Comparison of ENCODE assay signal across 32 cellular contexts in the genomic region with DNA sequence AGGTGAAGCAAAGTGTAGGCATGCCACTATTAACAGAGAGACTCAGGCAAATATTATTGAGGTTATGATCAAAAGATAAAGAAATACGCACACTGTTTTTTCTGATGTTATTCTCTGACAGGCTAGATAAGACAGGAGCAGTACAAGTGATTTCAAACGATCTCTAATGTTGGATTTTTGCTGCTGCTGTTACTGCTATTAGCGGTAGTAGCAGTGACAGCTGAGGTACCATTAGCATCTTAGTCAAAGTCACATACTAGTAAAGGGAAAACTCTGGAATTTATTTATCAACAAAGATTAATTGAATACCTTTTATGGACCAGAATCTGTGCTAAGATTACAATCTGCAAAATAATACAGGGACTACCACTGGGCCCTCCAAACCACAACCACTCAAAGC.
"Had no signal": no experiment of that assay in that cellular context is flagged by ENCODE, and none has a peak within 500 bp of the region (broad histone marks: within the 10 kb centered on the region; RNA-seq: fewer than 3 reads in every experiment).

No MANE protein-coding gene starts in this region.

- H3K4me1 ChIP-seq: adrenal gland, ascending aorta, body of pancreas, breast epithelium had no signal

- H3K36me3 ChIP-seq: adrenal gland, ascending aorta, brain microvascular endothelial cell, breast epithelium, cardiac muscle cell had no signal

- H3K4me3 ChIP-seq: adrenal gland, ascending aorta, body of pancreas, breast epithelium, cardiac muscle cell had no signal

- H3K27me3 ChIP-seq: adrenal gland, ascending aorta, body of pancreas, brain microvascular endothelial cell, breast epithelium, cardiac muscle cell had no signal

- H3K9me3 ChIP-seq: adrenal gland, ascending aorta, body of pancreas, breast epithelium had no signal

- ATAC-seq: activated naive CD4-positive, alpha-beta T cell treated with anti-CD3 and anti-CD28 coated beads, Interleukin-2, amount 50 U/mL, for 72 hours; activated naive CD8-positive, alpha-beta T cell treated with anti-CD3 and anti-CD28 coated beads, Interleukin-2, amount 50 U/mL, for 24 hours; activated T-cell treated with anti-CD3 and anti-CD28 coated beads, Interleukin-2, amount 50 U/mL, for 4 hours; activated T-cell treated with anti-CD3 and anti-CD28 coated beads, Interleukin-2, amount 50 U/mL, for 72 hours; activated T-helper 17 cell treated with anti-CD3 and anti-CD28 coated beads, Interleukin-2, amount 50 U/mL, for 72 hours; body of pancreas had no signal

- H3K27ac ChIP-seq: adrenal gland, ascending aorta, body of pancreas, brain microvascular endothelial cell, breast epithelium, cardiac muscle cell had no signal

- DNase-seq: activated effector memory CD4-positive, alpha-beta T cell treated with anti-CD3 and anti-CD28 coated beads, Interleukin-2, amount 50 U/mL, for 16 hours; activated effector memory CD4-positive, alpha-beta T cell treated with Interleukin-2 at 50 U/mL for 16 hours; activated gamma-delta T cell; activated gamma-delta T cell treated with Interleukin-2 at 50 U/mL for 16 hours; activated naive CD4-positive, alpha-beta T cell; activated naive CD4-positive, alpha-beta T cell treated with anti-CD3 and anti-CD28 coated beads for 36 hours; activated naive CD4-positive, alpha-beta T cell treated with anti-CD3 and anti-CD28 coated beads, Interleukin-2, amount 10 ng/mL, durations not matched to agents 7 days and 5 days; activated naive CD4-positive, alpha-beta T cell treated with anti-CD3 and anti-CD28 coated beads, Interleukin-2, amount 50 U/mL, for 16 hours; activated naive CD4-positive, alpha-beta T cell treated with Interleukin-2 at 50 U/mL for 16 hours; activated naive CD8-positive, alpha-beta T cell treated with anti-CD3 and anti-CD28 coated beads for 36 hours; activated naive CD8-positive, alpha-beta T cell treated with anti-CD3 and anti-CD28 coated beads, Interleukin-2, amount 10 ng/mL, durations not matched to agents 7 days and 5 days; activated naive CD8-positive, alpha-beta T cell treated with anti-CD3 and anti-CD28 coated beads, Interleukin-2, amount 50 U/mL, for 24 hours; activated T-cell treated with anti-CD3 and anti-CD28 coated beads for 4 hours; activated T-cell treated with anti-CD3 and anti-CD28 coated beads, Interleukin-2, amount 50 U/mL, for 1 hour; activated T-cell treated with anti-CD3 and anti-CD28 coated beads, Interleukin-2, amount 50 U/mL, for 24 hours; activated T-cell treated with anti-CD3 and anti-CD28 coated beads, Interleukin-2, amount 50 U/mL, for 4 hours; activated T-cell treated with anti-CD3 and anti-CD28 coated beads, Interleukin-2, amount 50 U/mL, for 48 hours; activated T-cell treated with anti-CD3 and anti-CD28 coated beads, Interleukin-2, amount 50 U/mL, for 72 hours; adrenal gland; amniotic stem cell; amygdala; anterior cingulate cortex; aorta; body of pancreas; brain microvascular endothelial cell; central memory CD4-positive, alpha-beta T cell; cerebellar nuclear complex had no signal
